Comparison of ENCODE assay signal across 18 cellular contexts in genomic region chr15:74603026-74603788, GRCh38.
"Had no signal": no experiment of that assay in that cellular context is flagged by ENCODE, and none has a peak within 500 bp of the region (broad histone marks: within the 10 kb centered on the region; RNA-seq: fewer than 3 reads in every experiment).

No MANE protein-coding gene starts in this region.

- H3K4me3 Mint-ChIP-seq: natural killer cell, neural crest cell had no signal

- H3K9me3 Mint-ChIP-seq: natural killer cell, neural crest cell had no signal

- DNase-seq: effector memory CD4-positive, alpha-beta T cell; gastrocnemius medialis; hypothalamus; kidney glomerular epithelial cell; mammary epithelial cell; natural killer cell; occipital lobe; psoas muscle; small intestine; stimulated activated CD4-positive, alpha-beta T cell treated with anti-CD3 and anti-CD28 coated beads, Interleukin-2, amount 100 ng/mL, for 48 hours; stimulated activated naive CD8-positive, alpha-beta T cell treated with anti-CD3 and anti-CD28 coated beads, Interleukin-15, Interleukin-2, amounts not matched to agents 100 U/mL and 50 U/mL, for 24 hours; transverse colon had no signal

- H3K4me1 ChIP-seq: parathyroid adenoma had no signal

- H3K9me3 ChIP-seq: esophagus muscularis mucosa, gastrocnemius medialis, heart right ventricle, psoas muscle, thoracic aorta, transverse colon had no signal

- H3K79me2 ChIP-seq: parathyroid adenoma had no signal

- H3K9ac ChIP-seq: parathyroid adenoma had no signal

- H2AFZ ChIP-seq: parathyroid adenoma had no signal

- H3K36me3 Mint-ChIP-seq: natural killer cell had no signal

- H3K4me3 ChIP-seq: esophagus muscularis mucosa, gastrocnemius medialis, heart right ventricle, psoas muscle, thoracic aorta, transverse colon had no signal

- H3K36me3 ChIP-seq: esophagus muscularis mucosa, gastrocnemius medialis, heart right ventricle, thoracic aorta, transverse colon had no signal

- H3K27ac Mint-ChIP-seq: natural killer cell had no signal

- H3K27me3 ChIP-seq: esophagus muscularis mucosa, gastrocnemius medialis, heart right ventricle, transverse colon had no signal

- ATAC-seq: gastrocnemius medialis; natural killer cell; psoas muscle; stimulated activated naive CD8-positive, alpha-beta T cell treated with anti-CD3 and anti-CD28 coated beads, Interleukin-15, Interleukin-2, amounts not matched to agents 100 U/mL and 50 U/mL, for 24 hours had no signal

- H3K27ac ChIP-seq: epithelial cell of prostate, esophagus muscularis mucosa, gastrocnemius medialis, heart right ventricle, parathyroid adenoma, psoas muscle, thoracic aorta, transverse colon had no signal
